8 cellular contexts compared by ENCODE assay signal in the genomic region with DNA sequence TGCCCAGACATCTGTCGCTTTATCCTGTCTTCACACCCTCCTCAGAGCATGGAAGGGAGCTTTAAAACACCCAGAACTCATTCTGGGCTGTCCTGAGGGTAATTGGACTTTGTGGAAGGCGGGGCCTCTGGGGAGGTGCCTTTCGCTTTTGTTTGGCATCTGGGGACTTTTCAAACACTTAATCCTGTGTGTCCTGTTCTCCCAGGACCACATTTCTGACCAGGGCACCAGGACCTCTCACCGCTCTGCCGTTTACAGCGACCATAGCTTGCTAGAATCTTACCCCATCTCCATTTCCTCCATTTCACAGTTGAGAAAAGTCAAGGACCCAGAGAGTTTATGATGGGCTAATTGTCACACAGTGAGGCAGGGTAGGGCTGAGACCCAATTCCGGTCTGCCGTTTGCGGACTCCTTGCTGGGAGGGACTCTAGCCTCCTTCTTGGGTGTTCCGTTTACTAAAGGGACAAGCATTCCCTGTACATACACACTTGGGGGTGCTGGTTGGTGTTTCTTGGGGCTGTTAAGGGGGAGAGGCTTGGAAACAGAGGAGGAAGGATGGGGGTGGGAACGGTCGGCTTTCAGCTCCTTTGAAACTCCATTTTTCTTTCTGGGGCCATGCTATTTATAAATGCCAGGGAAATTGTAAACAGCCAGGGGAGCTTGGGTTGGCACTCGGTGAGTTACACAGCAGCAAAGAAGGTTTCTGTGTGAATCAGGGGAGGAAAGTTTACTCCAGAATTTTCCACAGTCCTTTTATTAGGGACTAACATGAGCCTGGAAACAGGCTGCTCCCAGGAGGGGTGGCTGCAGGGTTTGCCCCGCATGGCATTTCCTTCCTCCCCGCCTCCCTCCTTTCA. TPM values are rescaled to one million over a fixed set of nuclear protein-coding genes. Genes with fewer than 3 reads are reported as not detected.
DNase-seq lines count a peak whose midpoint lies in the region; ATAC-seq and TF ChIP-seq lines count a peak whose summit lies in the region.

No MANE protein-coding gene starts in this region.

- TF ChIP-seq CTCF in cardiac fibroblast (IDR thresholded peaks at IDR 0.05; ENCODE audit: low read depth, low read length) (no peak), right lobe of liver (IDR thresholded peaks at IDR 0.05) (no peak), thyroid gland (IDR thresholded peaks at IDR 0.05) (no peak)

- H3K27ac Mint-ChIP-seq in CD4-positive, CD25-positive, alpha-beta regulatory T cell = no peak overlapping the region

- no peak for ATAC-seq in CD4-positive, CD25-positive, alpha-beta regulatory T cell (ENCODE audit: low read depth in 2 of 2)
- ATAC-seq in right lobe of liver (peak in 1 of 4 donors; percentile 6), HG03457 (IDR thresholded peaks at IDR 0.05; ENCODE audit: unreplicated experiment) (no peak), HG03025 (IDR thresholded peaks at IDR 0.05; ENCODE audit: low FRiP score, unreplicated experiment) (no peak)

- H3K9me3 ChIP-seq in CD4-positive, CD25-positive, alpha-beta regulatory T cell (ENCODE audit: control insufficient read depth in 2 of 2, low read length in 2 of 2) = no peaks in the 10 kb centered on the region
- H3K9me3 ChIP-seq in right lobe of liver (no peaks in the 10 kb centered on the region), thyroid gland (no peaks in the 10 kb centered on the region)

- intact Hi-C loops in right lobe of liver (cut with DNase I) = no loop called here
- intact Hi-C loops in thyroid gland (cut with DNase I) = loop anchor here (5.0 kb wide), 1 partner anchor 57 kb away; no protein-coding TSS in a partner anchor

- H3K9me3 Mint-ChIP-seq in CD4-positive, CD25-positive, alpha-beta regulatory T cell = peaks cover 0 to 2% (median 0%) of the 10 kb centered on the region in 7 donors

- TF ChIP-seq POLR2A in right lobe of liver (IDR thresholded peaks at IDR 0.05) (no peak), thyroid gland (IDR thresholded peaks at IDR 0.05) (peak in 1 of 2 donors; percentile 10)

- no peak for DNase-seq in CD4-positive, CD25-positive, alpha-beta regulatory T cell
- peak; percentile 67 for DNase-seq in HT-29 (ENCODE audit: low spot score)
- DNase-seq in cardiac fibroblast (ENCODE audit: low read depth in 2 of 2) = peak in 1 of 2 donors; percentile 40
- no peak for DNase-seq in right lobe of liver
- DNase-seq in thyroid gland = peak; percentile 30 to 45
- DNase-seq in epidermal melanocyte (ENCODE audit: insufficient read length, low spot score) = no peak

- H3K27me3 Mint-ChIP-seq in CD4-positive, CD25-positive, alpha-beta regulatory T cell = peaks cover 14% of the 10 kb centered on the region

- H3K36me3 ChIP-seq in CD4-positive, CD25-positive, alpha-beta regulatory T cell (ENCODE audit: control insufficient read depth, insufficient read depth, low read length) = no peaks in the 10 kb centered on the region
- no peaks in the 10 kb centered on the region for H3K36me3 ChIP-seq in right lobe of liver
- H3K36me3 ChIP-seq in thyroid gland = no peaks in the 10 kb centered on the region

- H3K4me3 ChIP-seq in CD4-positive, CD25-positive, alpha-beta regulatory T cell (ENCODE audit: low read depth, low read length) = no peak overlapping the region
- H3K4me3 ChIP-seq in cardiac fibroblast (replicated peaks in 1 of 2; ENCODE audit: low read depth in 2 of 2, low read length in 2 of 2) (peak overlapping the region; percentile 71 to 93), right lobe of liver (peak overlapping the region in 2 of 3 donors; percentile 71 to 73), thyroid gland (replicated peaks in 1 of 3) (peak overlapping the region in 1 of 3 donors; percentile 69)

- peaks cover 6% of the 10 kb centered on the region for H3K36me3 Mint-ChIP-seq in CD4-positive, CD25-positive, alpha-beta regulatory T cell

- H3K27me3 ChIP-seq in CD4-positive, CD25-positive, alpha-beta regulatory T cell (ENCODE audit: control insufficient read depth, insufficient read depth, low read length) = peaks cover 2% of the 10 kb centered on the region
- H3K27me3 ChIP-seq in right lobe of liver = no peaks in the 10 kb centered on the region
- H3K27me3 ChIP-seq in thyroid gland = no peaks in the 10 kb centered on the region

- H3K4me1 Mint-ChIP-seq in CD4-positive, CD25-positive, alpha-beta regulatory T cell = peaks cover 0 to 16% (median 5%) of the 10 kb centered on the region in 4 donors

- 48% methylated on average over 10 of the region's 15 CpGs for WGBS in right lobe of liver (ENCODE audit: insufficient coverage, low coverage, low lambda C conversion rate, missing lambda C conversion rate)
- WGBS in thyroid gland, 2 donors = 50 to 51% methylated on average over 15 of the region's 15 CpGs

- peak overlapping the region; percentile 74 to 84 (median 82) for H3K4me3 Mint-ChIP-seq in CD4-positive, CD25-positive, alpha-beta regulatory T cell

- H3K27ac ChIP-seq in CD4-positive, CD25-positive, alpha-beta regulatory T cell (ENCODE audit: insufficient read depth, low read length, poor library complexity, severe bottlenecking) = no peak overlapping the region
- H3K27ac ChIP-seq in right lobe of liver (peak overlapping the region in 2 of 3 donors; percentile 41 to 68), thyroid gland (peak overlapping the region; percentile 20 to 85 (median 79))

- H3K4me1 ChIP-seq in CD4-positive, CD25-positive, alpha-beta regulatory T cell (ENCODE audit: control insufficient read depth, insufficient read depth, low read length, poor library complexity, severe bottlenecking) = peaks cover 12% of the 10 kb centered on the region
- H3K4me1 ChIP-seq in right lobe of liver = peaks cover 0 to 6% (median 2%) of the 10 kb centered on the region in 4 donors
- H3K4me1 ChIP-seq in thyroid gland = peaks cover 38 to 62% of the 10 kb centered on the region in 2 donors

RNA-seq across cellular contexts. Expression of gene GSN, which starts 1.3 kb away (rescaled TPM):
- 12.1 TPM for total RNA-seq in CD4-positive, CD25-positive, alpha-beta regulatory T cell
- polyA plus RNA-seq in CD4-positive, CD25-positive, alpha-beta regulatory T cell = 1 to 10 TPM; 2.7 to 6.3 (median 4.9) TPM
- 270 and 283 TPM in 2 replicates for total RNA-seq in HT-29 (2014; rRNA removed; shearing (Covaris generic))
- total RNA-seq in right lobe of liver (10 to 100 TPM; 23.1 to 96.9 (median 38.8) TPM), thyroid gland (1,000 to 10,000 TPM; 1,151 to 1,624 (median 1,443) TPM)

Comparison
In these comparisons a context has a peak if more than half of its experiments do, and no peak if none do; other contexts are left out.
1. DNase-seq: peak in HT-29 (single experiment) and thyroid gland (2 of 2); none in CD4-positive, CD25-positive, alpha-beta regulatory T cell (0 of 3), right lobe of liver (0 of 3) and epidermal melanocyte (single experiment).